In genomic region chr18:76982038-76982437, GRCh38 we compare ENCODE assay signal across 26 cellular contexts.
DNase-seq lines count a peak whose midpoint lies in the region; ATAC-seq, FAIRE-seq and TF ChIP-seq lines count a peak whose summit lies in the region.
"Had no signal": no experiment of that assay in that cellular context is flagged by ENCODE, and none has a peak within 500 bp of the region (broad histone marks: within the 10 kb centered on the region; RNA-seq: fewer than 3 reads in every experiment).

No MANE protein-coding gene starts in this region.

- no peak for FAIRE-seq in K562 (lab: Jason Lieb, UNC)

- H3K4me1 ChIP-seq in K562 (replicated peaks in 1 of 2; ENCODE audit: control insufficient read depth in 2 of 2, insufficient read depth in 2 of 2, low read length in 2 of 2) (peaks cover 0 to 8% of the 10 kb centered on the region in 2 experiments; a peak in 2 of 5 replicates), mucosa of descending colon (ENCODE audit: low read depth) (peaks cover 24% of the 10 kb centered on the region)
- H3K4me1 ChIP-seq: ascending aorta had no signal

- H3K27ac Mint-ChIP-seq in activated CD8-positive, alpha-beta memory T cell treated with anti-CD3 and anti-CD28 coated beads, Interleukin-2, amount 10 ng/mL, durations not matched to agents 7 days and 5 days: no peak overlapping the region
- H3K27ac Mint-ChIP-seq in type B pancreatic cell: no peak overlapping the region
- H3K27ac Mint-ChIP-seq: activated naive CD8-positive, alpha-beta T cell; activated T-helper 17 cell treated with anti-CD3 and anti-CD28 coated beads, Interleukin-2, amount 50 U/mL, for 72 hours had no signal

- H4K20me1 ChIP-seq in K562 (replicated peaks; ENCODE audit: control insufficient read depth, insufficient read depth, low read length): no peaks in the 10 kb centered on the region; the same call in 1 of the 2 replicates

- H3K36me3 Mint-ChIP-seq in activated CD8-positive, alpha-beta memory T cell treated with anti-CD3 and anti-CD28 coated beads, Interleukin-2, amount 10 ng/mL, durations not matched to agents 7 days and 5 days: no peaks in the 10 kb centered on the region
- peaks cover 4% of the 10 kb centered on the region for H3K36me3 Mint-ChIP-seq in type B pancreatic cell

- no peak for TF ChIP-seq EP300 in K562 (IDR thresholded peaks at IDR 0.05; ENCODE audit: low read length)

- CTCF ChIA-PET in activated CD8-positive, alpha-beta memory T cell treated with anti-CD3 and anti-CD28 coated beads, Interleukin-2, amount 10 ng/mL, durations not matched to agents 7 days and 5 days (lab: Charles Lee): interaction anchor here (1.0 to 5.6 kb wide), 21 partner anchors 11 to 273 kb away, joined by 3 to 65 read pairs (median 7); no protein-coding TSS in a partner anchor
- CTCF ChIA-PET in K562 (lab: Yijun Ruan, JAX; ENCODE audit: low intra/inter-chr PET ratio): no interaction called here

- no peak overlapping the region for H3K27ac ChIP-seq in K562 (ENCODE audit: extremely low read depth, low read depth, low read length)
- H3K27ac ChIP-seq: ascending aorta had no signal

- H3K9me3 Mint-ChIP-seq in activated CD8-positive, alpha-beta memory T cell treated with anti-CD3 and anti-CD28 coated beads, Interleukin-2, amount 10 ng/mL, durations not matched to agents 7 days and 5 days (ENCODE audit: low read depth): no peaks in the 10 kb centered on the region
- H3K9me3 Mint-ChIP-seq in type B pancreatic cell: no peaks in the 10 kb centered on the region
- H3K9me3 Mint-ChIP-seq: activated T-helper 17 cell treated with anti-CD3 and anti-CD28 coated beads, Interleukin-2, amount 50 U/mL, for 72 hours had no signal

- no peaks in the 10 kb centered on the region for H3K9me1 ChIP-seq in K562 (ENCODE audit: control insufficient read depth, insufficient read depth, low read length)

- intact Hi-C loops in K562 (cut with micrococcal nuclease): loop anchor here (2.0 kb wide), 1 partner anchor 59 kb away; no protein-coding TSS in a partner anchor
- intact Hi-C loops in mucosa of descending colon (cut with DNase I, micrococcal nuclease): loop anchor here (5.0 to 10.0 kb wide), 2 partner anchors 57 to 60 kb away; no protein-coding TSS in a partner anchor
- intact Hi-C loops in Right ventricle myocardium superior (cut with DNase I): loop anchor here (2.0 kb wide), 1 partner anchor 179 kb away; no protein-coding TSS in a partner anchor

- no peak overlapping the region for H3K9ac ChIP-seq in K562 (ENCODE audit: insufficient read depth in 1 of 2, low read depth in 2 of 2, low read length in 2 of 2)

- BruUV-seq in K562 (replicated peaks; lab: Mats Ljungman, UMichigan): no TSS peak

- peaks cover 6% of the 10 kb centered on the region for H3K4me1 Mint-ChIP-seq in activated CD8-positive, alpha-beta memory T cell treated with anti-CD3 and anti-CD28 coated beads, Interleukin-2, amount 10 ng/mL, durations not matched to agents 7 days and 5 days
- peaks cover 32% of the 10 kb centered on the region for H3K4me1 Mint-ChIP-seq in type B pancreatic cell (ENCODE audit: unreplicated experiment)
- H3K4me1 Mint-ChIP-seq: activated T-helper 17 cell treated with anti-CD3 and anti-CD28 coated beads, Interleukin-2, amount 50 U/mL, for 72 hours had no signal

- H2AFZ ChIP-seq in K562 (ENCODE audit: low read depth, low read length): no peak overlapping the region

- H3K4me2 ChIP-seq in K562 (ENCODE audit: insufficient read depth, low read length): no peak overlapping the region

- no peak for ATAC-seq in activated CD8-positive, alpha-beta memory T cell treated with anti-CD3 and anti-CD28 coated beads, Interleukin-2, amount 10 ng/mL, durations not matched to agents 7 days and 5 days
- ATAC-seq in K562 (no peak), mucosa of descending colon (peak; percentile 21), Right ventricle myocardium superior (ENCODE audit: poor library complexity) (no peak), GM19328 (IDR thresholded peaks at IDR 0.05; ENCODE audit: unreplicated experiment) (no peak)
- ATAC-seq: activated T-helper 17 cell treated with anti-CD3 and anti-CD28 coated beads, Interleukin-2, amount 50 U/mL, for 72 hours; HCT116; left ventricle myocardium superior; stimulated activated naive CD8-positive, alpha-beta T cell treated with anti-CD3 and anti-CD28 coated beads, Interleukin-15, Interleukin-2, amounts not matched to agents 100 U/mL and 50 U/mL, for 24 hours had no signal

- H3K4me3 Mint-ChIP-seq in activated CD8-positive, alpha-beta memory T cell treated with anti-CD3 and anti-CD28 coated beads, Interleukin-2, amount 10 ng/mL, durations not matched to agents 7 days and 5 days: no peak overlapping the region
- H3K4me3 Mint-ChIP-seq in type B pancreatic cell: no peak overlapping the region
- H3K4me3 Mint-ChIP-seq: activated naive CD8-positive, alpha-beta T cell; activated T-helper 17 cell treated with anti-CD3 and anti-CD28 coated beads, Interleukin-2, amount 50 U/mL, for 72 hours had no signal

- in situ Hi-C loops in K562 (cut with MboI): loop anchor here (5.0 kb wide), 1 partner anchor 175 kb away; no protein-coding TSS in a partner anchor

- DNase-seq in activated CD8-positive, alpha-beta memory T cell treated with anti-CD3 and anti-CD28 coated beads, Interleukin-2, amount 10 ng/mL, durations not matched to agents 7 days and 5 days: peak; percentile 32
- no peak for DNase-seq in activated CD8-positive, alpha-beta memory T cell treated with anti-CD3 and anti-CD28 coated beads for 24 hours
- DNase-seq in K562 (ENCODE audit: extremely low read depth in 1 of 4, low spot score in 3 of 4): no peak
- peak in 1 of 3 donors; percentile 45 for DNase-seq in mucosa of descending colon
- DNase-seq in type B pancreatic cell (ENCODE audit: extremely low spot score, unreplicated experiment): peak; percentile 37
- DNase-seq in Right ventricle myocardium superior: no peak
- no peak for DNase-seq in HuH-7 (ENCODE audit: low spot score)
- DNase-seq: 8988T; activated CD4-positive, CD25-positive, alpha-beta regulatory T cell treated with anti-CD3 and anti-CD28 coated beads, Interleukin-2, amount 50 U/mL, for 72 hours; caudate nucleus; EL; erythroblast; foreskin fibroblast; left ventricle myocardium superior; MV-4-11; NCI-H2171; stimulated activated CD4-positive, alpha-beta T cell treated with anti-CD3 and anti-CD28 coated beads, Interleukin-2, amount 100 ng/mL, for 24 hours; stimulated activated naive CD8-positive, alpha-beta T cell treated with anti-CD3 and anti-CD28 coated beads, Interleukin-15, Interleukin-2, amounts not matched to agents 100 U/mL and 50 U/mL, for 24 hours; T1000; trophoblast cell had no signal

- WGBS in K562 (ENCODE audit: insufficient coverage, low coverage, missing lambda C conversion rate): 6% methylated on average over 5 of the region's 5 CpGs

- H3K27me3 ChIP-seq in K562 (ENCODE audit: control insufficient read depth in 2 of 2, insufficient read depth in 2 of 2, low read length in 2 of 2): peaks cover 14 to 65% of the 10 kb centered on the region in 2 experiments
- H3K27me3 ChIP-seq: ascending aorta had no signal

- no peak for TF ChIP-seq POLR2A in K562 (conservative IDR thresholded peaks at IDR 0.05)

- H3K4me3 ChIP-seq in K562 (no peak overlapping the region), mucosa of descending colon (no peak overlapping the region)
- H3K4me3 ChIP-seq: ascending aorta, skin epidermis had no signal

- no peaks in the 10 kb centered on the region for H3K9me3 ChIP-seq in K562 (replicated peaks; ENCODE audit: control insufficient read depth, insufficient read depth, low read depth, low read length)
- no peaks in the 10 kb centered on the region for H3K9me3 ChIP-seq in mucosa of descending colon
- H3K9me3 ChIP-seq: ascending aorta had no signal

- no peak for TF ChIP-seq CTCF in K562 (IDR thresholded peaks at IDR 0.05 in 2 of 3, conservative IDR thresholded peaks at IDR 0.05 in 1 of 3; ENCODE audit: insufficient read depth in 2 of 3, low read depth in 1 of 3, low read length in 3 of 3)
- TF ChIP-seq CTCF in mucosa of descending colon (IDR thresholded peaks at IDR 0.05): no peak
- no peak for TF ChIP-seq CTCF in type B pancreatic cell (conservative IDR thresholded peaks at IDR 0.05)

- no peaks in the 10 kb centered on the region for H3K27me3 Mint-ChIP-seq in activated CD8-positive, alpha-beta memory T cell treated with anti-CD3 and anti-CD28 coated beads, Interleukin-2, amount 10 ng/mL, durations not matched to agents 7 days and 5 days
- H3K27me3 Mint-ChIP-seq in type B pancreatic cell: no peaks in the 10 kb centered on the region
- H3K27me3 Mint-ChIP-seq: activated naive CD8-positive, alpha-beta T cell; activated T-helper 17 cell treated with anti-CD3 and anti-CD28 coated beads, Interleukin-2, amount 50 U/mL, for 72 hours had no signal

- TF ChIP-seq RAD21 in K562 (CRISPR knock-in tag; conservative IDR thresholded peaks at IDR 0.05 in 1 of 2, IDR thresholded peaks at IDR 0.05 in 1 of 2): no peak

- POLR2A ChIA-PET in K562 (lab: Yijun Ruan, JAX): no interaction called here

- H3K79me2 ChIP-seq in K562 (ENCODE audit: control insufficient read depth, insufficient read depth, low read length): no peaks in the 10 kb centered on the region

- H3K36me3 ChIP-seq in K562 (ENCODE audit: control insufficient read depth, insufficient read depth, low read length) (no peaks in the 10 kb centered on the region), mucosa of descending colon (ENCODE audit: low read depth) (no peaks in the 10 kb centered on the region)
- H3K36me3 ChIP-seq: ascending aorta had no signal

TF ChIP-seq in K562, 482 proteins besides CTCF, POLR2A, EP300 and RAD21 (continues in another document):
- no peak for TF ChIP-seq MLLT1 (IDR thresholded peaks at IDR 0.05)

Comparison
In these comparisons a context has a peak if more than half of its experiments do, and no peak if none do; other contexts are left out.
1. DNase-seq: peak in activated CD8-positive, alpha-beta memory T cell treated with anti-CD3 and anti-CD28 coated beads, Interleukin-2, amount 10 ng/mL, durations not matched to agents 7 days and 5 days (single experiment) and type B pancreatic cell (single experiment); none in activated CD8-positive, alpha-beta memory T cell treated with anti-CD3 and anti-CD28 coated beads for 24 hours (single experiment), K562 (0 of 4), Right ventricle myocardium superior (single experiment) and HuH-7 (single experiment).